1 cellular context compared by ENCODE assay signal in the genomic region with DNA sequence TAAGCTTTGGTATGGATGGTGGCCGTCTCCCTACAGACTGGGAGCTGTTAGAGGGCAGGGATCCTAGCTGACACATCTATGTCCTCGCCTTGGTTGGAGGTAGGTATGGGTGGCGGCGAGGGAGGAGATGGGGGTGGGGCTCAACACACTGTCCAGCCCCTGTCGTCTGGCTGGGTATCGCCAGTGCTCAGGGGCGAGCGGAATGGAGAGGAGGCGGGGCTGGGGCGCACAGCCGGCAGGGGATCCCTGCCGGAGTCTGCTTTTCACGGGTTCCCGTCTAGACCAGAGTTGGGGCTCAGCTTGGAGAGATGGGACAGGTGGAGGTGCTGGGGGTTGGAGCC.
TF ChIP-seq lines count a peak whose summit lies in the region.

No MANE protein-coding gene starts in this region.

TF ChIP-seq in HepG2, 621 proteins besides CTCF, POLR2A, EP300 and RAD21 (continued from another document and continues in another):
- TF ChIP-seq, protein P1, sequence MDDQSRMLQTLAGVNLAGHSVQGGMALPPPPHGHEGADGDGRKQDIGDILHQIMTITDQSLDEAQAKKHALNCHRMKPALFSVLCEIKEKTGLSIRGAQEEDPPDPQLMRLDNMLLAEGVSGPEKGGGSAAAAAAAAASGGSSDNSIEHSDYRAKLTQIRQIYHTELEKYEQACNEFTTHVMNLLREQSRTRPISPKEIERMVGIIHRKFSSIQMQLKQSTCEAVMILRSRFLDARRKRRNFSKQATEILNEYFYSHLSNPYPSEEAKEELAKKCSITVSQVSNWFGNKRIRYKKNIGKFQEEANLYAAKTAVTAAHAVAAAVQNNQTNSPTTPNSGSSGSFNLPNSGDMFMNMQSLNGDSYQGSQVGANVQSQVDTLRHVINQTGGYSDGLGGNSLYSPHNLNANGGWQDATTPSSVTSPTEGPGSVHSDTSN (CRISPR knock-in tag; IDR thresholded peaks at IDR 0.05; ENCODE audit: borderline replicate concordance), result no peak
- TF ChIP-seq, protein P2, sequence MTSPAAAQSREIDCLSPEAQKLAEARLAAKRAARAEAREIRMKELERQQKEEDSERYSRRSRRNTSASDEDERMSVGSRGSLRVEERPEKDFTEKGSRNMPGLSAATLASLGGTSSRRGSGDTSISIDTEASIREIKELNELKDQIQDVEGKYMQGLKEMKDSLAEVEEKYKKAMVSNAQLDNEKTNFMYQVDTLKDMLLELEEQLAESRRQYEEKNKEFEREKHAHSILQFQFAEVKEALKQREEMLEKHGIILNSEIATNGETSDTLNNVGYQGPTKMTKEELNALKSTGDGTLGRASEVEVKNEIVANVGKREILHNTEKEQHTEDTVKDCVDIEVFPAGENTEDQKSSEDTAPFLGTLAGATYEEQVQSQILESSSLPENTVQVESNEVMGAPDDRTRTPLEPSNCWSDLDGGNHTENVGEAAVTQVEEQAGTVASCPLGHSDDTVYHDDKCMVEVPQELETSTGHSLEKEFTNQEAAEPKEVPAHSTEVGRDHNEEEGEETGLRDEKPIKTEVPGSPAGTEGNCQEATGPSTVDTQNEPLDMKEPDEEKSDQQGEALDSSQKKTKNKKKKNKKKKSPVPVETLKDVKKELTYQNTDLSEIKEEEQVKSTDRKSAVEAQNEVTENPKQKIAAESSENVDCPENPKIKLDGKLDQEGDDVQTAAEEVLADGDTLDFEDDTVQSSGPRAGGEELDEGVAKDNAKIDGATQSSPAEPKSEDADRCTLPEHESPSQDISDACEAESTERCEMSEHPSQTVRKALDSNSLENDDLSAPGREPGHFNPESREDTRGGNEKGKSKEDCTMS (CRISPR knock-in tag; conservative IDR thresholded peaks at IDR 0.05), result no peak
- TF ChIP-seq ZNF331 (CRISPR knock-in tag; IDR thresholded peaks at IDR 0.05) (no peak), ZNF839 (CRISPR knock-in tag; IDR thresholded peaks at IDR 0.05; ENCODE audit: borderline replicate concordance) (no peak), KLF11 (CRISPR knock-in tag; IDR thresholded peaks at IDR 0.05) (no peak), ZNF563 (CRISPR knock-in tag; IDR thresholded peaks at IDR 0.05) (no peak), NFKBIZ (CRISPR knock-in tag; IDR thresholded peaks at IDR 0.05) (no peak), HNRNPLL (IDR thresholded peaks at IDR 0.05; ENCODE audit: low read depth, low read length, poor library complexity, severe bottlenecking) (peak; percentile 8), ZNF274 (CRISPR knock-in tag; IDR thresholded peaks at IDR 0.05) (no peak), SOX13 (IDR thresholded peaks at IDR 0.05) (no peak), SOX13 (CRISPR knock-in tag; conservative IDR thresholded peaks at IDR 0.05 in 1 of 2, IDR thresholded peaks at IDR 0.05 in 1 of 2) (no peak), PHF20 (CRISPR knock-in tag; IDR thresholded peaks at IDR 0.05) (no peak), ZNF546 (CRISPR knock-in tag; conservative IDR thresholded peaks at IDR 0.05) (no peak), ZFP62 (CRISPR knock-in tag; IDR thresholded peaks at IDR 0.05) (no peak), JDP2 (CRISPR knock-in tag; IDR thresholded peaks at IDR 0.05; ENCODE audit: borderline replicate concordance) (no peak), SMAD3 (CRISPR knock-in tag; IDR thresholded peaks at IDR 0.05) (no peak), HNRNPL (IDR thresholded peaks at IDR 0.05; ENCODE audit: low read depth, low read length) (no peak), FLYWCH1 (CRISPR knock-in tag; IDR thresholded peaks at IDR 0.05) (no peak), ZNF432 (CRISPR knock-in tag; IDR thresholded peaks at IDR 0.05; ENCODE audit: borderline replicate concordance) (no peak), BCL6 (CRISPR knock-in tag; IDR thresholded peaks at IDR 0.05) (no peak), SRSF4 (IDR thresholded peaks at IDR 0.05; ENCODE audit: low read depth, low read length, poor library complexity, severe bottlenecking) (no peak), ZNF761 (CRISPR knock-in tag; conservative IDR thresholded peaks at IDR 0.05) (0 out of 2 replicates have a peak, but pooled peaks have one; percentile 4), HES4 (CRISPR knock-in tag; IDR thresholded peaks at IDR 0.05; ENCODE audit: borderline replicate concordance) (no peak), ZNF614 (CRISPR knock-in tag; IDR thresholded peaks at IDR 0.05; ENCODE audit: borderline replicate concordance) (no peak), PHF8 (CRISPR knock-in tag; IDR thresholded peaks at IDR 0.05) (peak; percentile 33; the same call in 1 of the 2 replicates), KDM2A (CRISPR knock-in tag; IDR thresholded peaks at IDR 0.05; ENCODE audit: borderline replicate concordance, low read depth) (peak; percentile 32; the same call in 1 of the 2 replicates)
- TF ChIP-seq, protein P3, sequence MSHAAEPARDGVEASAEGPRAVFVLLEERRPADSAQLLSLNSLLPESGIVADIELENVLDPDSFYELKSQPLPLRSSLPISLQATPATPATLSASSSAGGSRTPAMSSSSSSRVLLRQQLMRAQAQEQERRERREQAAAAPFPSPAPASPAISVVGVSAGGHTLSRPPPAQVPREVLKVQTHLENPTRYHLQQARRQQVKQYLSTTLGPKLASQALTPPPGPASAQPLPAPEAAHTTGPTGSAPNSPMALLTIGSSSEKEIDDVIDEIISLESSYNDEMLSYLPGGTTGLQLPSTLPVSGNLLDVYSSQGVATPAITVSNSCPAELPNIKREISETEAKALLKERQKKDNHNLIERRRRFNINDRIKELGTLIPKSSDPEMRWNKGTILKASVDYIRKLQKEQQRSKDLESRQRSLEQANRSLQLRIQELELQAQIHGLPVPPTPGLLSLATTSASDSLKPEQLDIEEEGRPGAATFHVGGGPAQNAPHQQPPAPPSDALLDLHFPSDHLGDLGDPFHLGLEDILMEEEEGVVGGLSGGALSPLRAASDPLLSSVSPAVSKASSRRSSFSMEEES (CRISPR knock-in tag; IDR thresholded peaks at IDR 0.05), result no peak
- TF ChIP-seq, protein P4, sequence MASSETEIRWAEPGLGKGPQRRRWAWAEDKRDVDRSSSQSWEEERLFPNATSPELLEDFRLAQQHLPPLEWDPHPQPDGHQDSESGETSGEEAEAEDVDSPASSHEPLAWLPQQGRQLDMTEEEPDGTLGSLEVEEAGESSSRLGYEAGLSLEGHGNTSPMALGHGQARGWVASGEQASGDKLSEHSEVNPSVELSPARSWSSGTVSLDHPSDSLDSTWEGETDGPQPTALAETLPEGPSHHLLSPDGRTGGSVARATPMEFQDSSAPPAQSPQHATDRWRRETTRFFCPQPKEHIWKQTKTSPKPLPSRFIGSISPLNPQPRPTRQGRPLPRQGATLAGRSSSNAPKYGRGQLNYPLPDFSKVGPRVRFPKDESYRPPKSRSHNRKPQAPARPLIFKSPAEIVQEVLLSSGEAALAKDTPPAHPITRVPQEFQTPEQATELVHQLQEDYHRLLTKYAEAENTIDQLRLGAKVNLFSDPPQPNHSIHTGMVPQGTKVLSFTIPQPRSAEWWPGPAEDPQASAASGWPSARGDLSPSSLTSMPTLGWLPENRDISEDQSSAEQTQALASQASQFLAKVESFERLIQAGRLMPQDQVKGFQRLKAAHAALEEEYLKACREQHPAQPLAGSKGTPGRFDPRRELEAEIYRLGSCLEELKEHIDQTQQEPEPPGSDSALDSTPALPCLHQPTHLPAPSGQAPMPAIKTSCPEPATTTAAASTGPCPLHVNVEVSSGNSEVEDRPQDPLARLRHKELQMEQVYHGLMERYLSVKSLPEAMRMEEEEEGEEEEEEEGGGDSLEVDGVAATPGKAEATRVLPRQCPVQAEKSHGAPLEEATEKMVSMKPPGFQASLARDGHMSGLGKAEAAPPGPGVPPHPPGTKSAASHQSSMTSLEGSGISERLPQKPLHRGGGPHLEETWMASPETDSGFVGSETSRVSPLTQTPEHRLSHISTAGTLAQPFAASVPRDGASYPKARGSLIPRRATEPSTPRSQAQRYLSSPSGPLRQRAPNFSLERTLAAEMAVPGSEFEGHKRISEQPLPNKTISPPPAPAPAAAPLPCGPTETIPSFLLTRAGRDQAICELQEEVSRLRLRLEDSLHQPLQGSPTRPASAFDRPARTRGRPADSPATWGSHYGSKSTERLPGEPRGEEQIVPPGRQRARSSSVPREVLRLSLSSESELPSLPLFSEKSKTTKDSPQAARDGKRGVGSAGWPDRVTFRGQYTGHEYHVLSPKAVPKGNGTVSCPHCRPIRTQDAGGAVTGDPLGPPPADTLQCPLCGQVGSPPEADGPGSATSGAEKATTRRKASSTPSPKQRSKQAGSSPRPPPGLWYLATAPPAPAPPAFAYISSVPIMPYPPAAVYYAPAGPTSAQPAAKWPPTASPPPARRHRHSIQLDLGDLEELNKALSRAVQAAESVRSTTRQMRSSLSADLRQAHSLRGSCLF (CRISPR knock-in tag; IDR thresholded peaks at IDR 0.05; ENCODE audit: borderline replicate concordance), result no peak
- TF ChIP-seq, protein P5, sequence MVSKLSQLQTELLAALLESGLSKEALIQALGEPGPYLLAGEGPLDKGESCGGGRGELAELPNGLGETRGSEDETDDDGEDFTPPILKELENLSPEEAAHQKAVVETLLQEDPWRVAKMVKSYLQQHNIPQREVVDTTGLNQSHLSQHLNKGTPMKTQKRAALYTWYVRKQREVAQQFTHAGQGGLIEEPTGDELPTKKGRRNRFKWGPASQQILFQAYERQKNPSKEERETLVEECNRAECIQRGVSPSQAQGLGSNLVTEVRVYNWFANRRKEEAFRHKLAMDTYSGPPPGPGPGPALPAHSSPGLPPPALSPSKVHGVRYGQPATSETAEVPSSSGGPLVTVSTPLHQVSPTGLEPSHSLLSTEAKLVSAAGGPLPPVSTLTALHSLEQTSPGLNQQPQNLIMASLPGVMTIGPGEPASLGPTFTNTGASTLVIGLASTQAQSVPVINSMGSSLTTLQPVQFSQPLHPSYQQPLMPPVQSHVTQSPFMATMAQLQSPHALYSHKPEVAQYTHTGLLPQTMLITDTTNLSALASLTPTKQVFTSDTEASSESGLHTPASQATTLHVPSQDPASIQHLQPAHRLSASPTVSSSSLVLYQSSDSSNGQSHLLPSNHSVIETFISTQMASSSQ (IDR thresholded peaks at IDR 0.05; ENCODE audit: low read depth), result no peak
- TF ChIP-seq, protein P5 (CRISPR knock-in tag; IDR thresholded peaks at IDR 0.05; ENCODE audit: borderline replicate concordance), result no peak
- TF ChIP-seq, protein P6, sequence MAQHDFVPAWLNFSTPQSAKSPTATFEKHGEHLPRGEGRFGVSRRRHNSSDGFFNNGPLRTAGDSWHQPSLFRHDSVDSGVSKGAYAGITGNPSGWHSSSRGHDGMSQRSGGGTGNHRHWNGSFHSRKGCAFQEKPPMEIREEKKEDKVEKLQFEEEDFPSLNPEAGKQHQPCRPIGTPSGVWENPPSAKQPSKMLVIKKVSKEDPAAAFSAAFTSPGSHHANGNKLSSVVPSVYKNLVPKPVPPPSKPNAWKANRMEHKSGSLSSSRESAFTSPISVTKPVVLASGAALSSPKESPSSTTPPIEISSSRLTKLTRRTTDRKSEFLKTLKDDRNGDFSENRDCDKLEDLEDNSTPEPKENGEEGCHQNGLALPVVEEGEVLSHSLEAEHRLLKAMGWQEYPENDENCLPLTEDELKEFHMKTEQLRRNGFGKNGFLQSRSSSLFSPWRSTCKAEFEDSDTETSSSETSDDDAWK (CRISPR knock-in tag; IDR thresholded peaks at IDR 0.05), result no peak
- TF ChIP-seq, protein P7, sequence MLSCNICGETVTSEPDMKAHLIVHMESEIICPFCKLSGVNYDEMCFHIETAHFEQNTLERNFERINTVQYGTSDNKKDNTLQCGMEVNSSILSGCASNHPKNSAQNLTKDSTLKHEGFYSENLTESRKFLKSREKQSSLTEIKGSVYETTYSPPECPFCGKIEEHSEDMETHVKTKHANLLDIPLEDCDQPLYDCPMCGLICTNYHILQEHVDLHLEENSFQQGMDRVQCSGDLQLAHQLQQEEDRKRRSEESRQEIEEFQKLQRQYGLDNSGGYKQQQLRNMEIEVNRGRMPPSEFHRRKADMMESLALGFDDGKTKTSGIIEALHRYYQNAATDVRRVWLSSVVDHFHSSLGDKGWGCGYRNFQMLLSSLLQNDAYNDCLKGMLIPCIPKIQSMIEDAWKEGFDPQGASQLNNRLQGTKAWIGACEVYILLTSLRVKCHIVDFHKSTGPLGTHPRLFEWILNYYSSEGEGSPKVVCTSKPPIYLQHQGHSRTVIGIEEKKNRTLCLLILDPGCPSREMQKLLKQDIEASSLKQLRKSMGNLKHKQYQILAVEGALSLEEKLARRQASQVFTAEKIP (CRISPR knock-in tag; IDR thresholded peaks at IDR 0.05; ENCODE audit: borderline replicate concordance), result no peak
- TF ChIP-seq, protein P8, sequence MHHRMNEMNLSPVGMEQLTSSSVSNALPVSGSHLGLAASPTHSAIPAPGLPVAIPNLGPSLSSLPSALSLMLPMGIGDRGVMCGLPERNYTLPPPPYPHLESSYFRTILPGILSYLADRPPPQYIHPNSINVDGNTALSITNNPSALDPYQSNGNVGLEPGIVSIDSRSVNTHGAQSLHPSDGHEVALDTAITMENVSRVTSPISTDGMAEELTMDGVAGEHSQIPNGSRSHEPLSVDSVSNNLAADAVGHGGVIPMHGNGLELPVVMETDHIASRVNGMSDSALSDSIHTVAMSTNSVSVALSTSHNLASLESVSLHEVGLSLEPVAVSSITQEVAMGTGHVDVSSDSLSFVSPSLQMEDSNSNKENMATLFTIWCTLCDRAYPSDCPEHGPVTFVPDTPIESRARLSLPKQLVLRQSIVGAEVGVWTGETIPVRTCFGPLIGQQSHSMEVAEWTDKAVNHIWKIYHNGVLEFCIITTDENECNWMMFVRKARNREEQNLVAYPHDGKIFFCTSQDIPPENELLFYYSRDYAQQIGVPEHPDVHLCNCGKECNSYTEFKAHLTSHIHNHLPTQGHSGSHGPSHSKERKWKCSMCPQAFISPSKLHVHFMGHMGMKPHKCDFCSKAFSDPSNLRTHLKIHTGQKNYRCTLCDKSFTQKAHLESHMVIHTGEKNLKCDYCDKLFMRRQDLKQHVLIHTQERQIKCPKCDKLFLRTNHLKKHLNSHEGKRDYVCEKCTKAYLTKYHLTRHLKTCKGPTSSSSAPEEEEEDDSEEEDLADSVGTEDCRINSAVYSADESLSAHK (CRISPR knock-in tag; IDR thresholded peaks at IDR 0.05; ENCODE audit: borderline replicate concordance), result no peak
